In genomic region chr20:8133816-8134451, GRCh38 we compare ENCODE assay signal across 11 cellular contexts. TPM values are rescaled to one million over a fixed set of nuclear protein-coding genes. Genes with fewer than 3 reads are reported as not detected.
DNase-seq lines count a peak whose midpoint lies in the region; ATAC-seq and TF ChIP-seq lines count a peak whose summit lies in the region.
"Had no signal": no experiment of that assay in that cellular context is flagged by ENCODE, and none has a peak within 500 bp of the region (broad histone marks: within the 10 kb centered on the region; RNA-seq: fewer than 3 reads in every experiment).

No MANE protein-coding gene starts in this region.

- ATAC-seq in HG03108 (IDR thresholded peaks at IDR 0.05; ENCODE audit: unreplicated experiment) = no peak

- no peak overlapping the region for H3K9ac ChIP-seq in fibroblast of lung (ENCODE audit: insufficient read depth, low read length)
- H3K9ac ChIP-seq in parathyroid adenoma = no peak overlapping the region

- peaks cover 2% of the 10 kb centered on the region for H3K4me1 ChIP-seq in fibroblast of lung (ENCODE audit: control insufficient read depth, extremely low read depth, insufficient read depth, low read length)
- peaks cover 12% of the 10 kb centered on the region for H3K4me1 ChIP-seq in parathyroid adenoma

- H3K4me3 ChIP-seq in fibroblast of lung (replicated peaks in 1 of 4; ENCODE audit: control extremely low read depth in 1 of 4, insufficient read depth in 1 of 4, low read depth in 3 of 4, low read length in 4 of 4) = peak overlapping the region; percentile 45 to 81 (median 64)
- peak overlapping the region; percentile 75 for H3K4me3 ChIP-seq in parathyroid adenoma (ENCODE audit: low read depth, low read length)

- H2AFZ ChIP-seq in fibroblast of lung (ENCODE audit: low read length) = no peak overlapping the region
- peak overlapping the region; percentile 87 for H2AFZ ChIP-seq in parathyroid adenoma

- no peaks in the 10 kb centered on the region for H4K20me1 ChIP-seq in fibroblast of lung (ENCODE audit: control insufficient read depth, extremely low read depth, insufficient read depth, low read length)

- H3K36me3 ChIP-seq in fibroblast of lung (ENCODE audit: control insufficient read depth, insufficient read depth, low read length) (no peaks in the 10 kb centered on the region), parathyroid adenoma (ENCODE audit: control insufficient read depth, insufficient read depth, low read length) (no peaks in the 10 kb centered on the region)

- peak; percentile 24 for DNase-seq in CD1c-positive myeloid dendritic cell (ENCODE audit: extremely low spot score)
- peak; percentile 22 for DNase-seq in NCI-H1048 (lab: John Stamatoyannopoulos, UW)
- no peak for DNase-seq in fibroblast of lung (ENCODE audit: low read depth in 2 of 2)
- DNase-seq in stimulated activated CD4-positive, alpha-beta T cell treated with anti-CD3 and anti-CD28 coated beads, Interleukin-2, amount 100 ng/mL, for 48 hours = no peak
- no peak for DNase-seq in NCI-H1105 (lab: John Stamatoyannopoulos, UW)
- DNase-seq in activated gamma-delta T cell treated with Interleukin-2 at 50 U/mL for 16 hours = no peak
- DNase-seq: central memory CD4-positive, alpha-beta T cell; Kasumi-1; NCI-H774 had no signal

- H3K9me3 ChIP-seq in fibroblast of lung (ENCODE audit: control insufficient read depth, insufficient read depth, low read depth, low read length) = no peaks in the 10 kb centered on the region
- H3K9me3 ChIP-seq in parathyroid adenoma (ENCODE audit: control insufficient read depth, low read length) = no peaks in the 10 kb centered on the region

- H3K27ac ChIP-seq in fibroblast of lung (ENCODE audit: insufficient read depth, low read length) (no peak overlapping the region), parathyroid adenoma (no peak overlapping the region)

- no peaks in the 10 kb centered on the region for H3K27me3 ChIP-seq in fibroblast of lung (ENCODE audit: control insufficient read depth, insufficient read depth, low read length)
- no peaks in the 10 kb centered on the region for H3K27me3 ChIP-seq in parathyroid adenoma (ENCODE audit: control insufficient read depth, insufficient read depth, low read length)

- H3K4me2 ChIP-seq in fibroblast of lung (ENCODE audit: extremely low read depth, insufficient read depth, low read length) (peak overlapping the region; percentile 87), parathyroid adenoma (ENCODE audit: low read length) (peak overlapping the region; percentile 85)

- TF ChIP-seq CTCF in fibroblast of lung (conservative IDR thresholded peaks at IDR 0.05 in 1 of 2, IDR thresholded peaks at IDR 0.05 in 1 of 2; ENCODE audit: low read depth in 1 of 2, low read length in 2 of 2) (no peak), parathyroid adenoma (IDR thresholded peaks at IDR 0.05) (no peak)

- H3K79me2 ChIP-seq in fibroblast of lung (ENCODE audit: control insufficient read depth, insufficient read depth, low read length) (peaks cover 14% of the 10 kb centered on the region), parathyroid adenoma (peaks cover 27% of the 10 kb centered on the region)

RNA-seq across cellular contexts. Expression of gene PLCB1, which starts 1.9 kb away (rescaled TPM):
- total RNA-seq in fibroblast of lung = 9.0 and 13.4 TPM in 2 replicates
- polyA plus RNA-seq in fibroblast of lung = 14.5 and 23.3 TPM in 2 replicates
- 10.3 and 14.3 TPM in 2 replicates for polyA plus RNA-seq in fibroblast of lung (2012)
- 8.1 and 13.2 TPM in 2 replicates for polyA minus RNA-seq in fibroblast of lung (ENCODE audit: low replicate concordance)

Comparison
In these comparisons a context has a peak if more than half of its experiments do, and no peak if none do; other contexts are left out.
1. DNase-seq: peak in CD1c-positive myeloid dendritic cell (single experiment) and NCI-H1048 (single experiment); none in fibroblast of lung (0 of 2), stimulated activated CD4-positive, alpha-beta T cell treated with anti-CD3 and anti-CD28 coated beads, Interleukin-2, amount 100 ng/mL, for 48 hours (0 of 2), NCI-H1105 (single experiment) and activated gamma-delta T cell treated with Interleukin-2 at 50 U/mL for 16 hours (single experiment).